2 cellular contexts compared by ENCODE assay signal in genomic region chr16:15495898-15496297, GRCh38.
TF ChIP-seq lines count a peak whose summit lies in the region.

No MANE protein-coding gene starts in this region.

TF ChIP-seq in HEK293, 187 proteins besides CTCF, POLR2A, EP300 and RAD21 (continued from another document):
- TF ChIP-seq ZNF488 (tag by site-specific recombination; IDR thresholded peaks at IDR 0.05) = 0 out of 2 replicates have a peak, but pooled peaks have one; percentile 33
- TF ChIP-seq ZNF398 (tag by site-specific recombination; IDR thresholded peaks at IDR 0.05) = no peak
- 0 out of 2 replicates have a peak, but pooled peaks have one; percentile 17 for TF ChIP-seq ZNF571 (tag by site-specific recombination; IDR thresholded peaks at IDR 0.05)
- 0 out of 2 replicates have a peak, but pooled peaks have one; percentile 18 for TF ChIP-seq ZNF600 (tag by site-specific recombination; IDR thresholded peaks at IDR 0.05)
- TF ChIP-seq ZNF670 (tag by site-specific recombination; IDR thresholded peaks at IDR 0.05; ENCODE audit: low read depth) = 0 out of 2 replicates have a peak, but pooled peaks have one; percentile 37
TF ChIP-seq in HEK293: peak in this region for 14.

TF ChIP-seq in K562, 482 proteins besides CTCF, POLR2A, EP300 and RAD21 (continued from another document):
- no peak for TF ChIP-seq E2F6 (IDR thresholded peaks at IDR 0.05; ENCODE audit: borderline replicate concordance in 1 of 2, extremely low read depth in 1 of 2, insufficient read depth in 1 of 2, insufficient read length in 1 of 2, low read depth in 1 of 2, low read length in 1 of 2, poor library complexity in 1 of 2, severe bottlenecking in 1 of 2)
- peak; percentile 72 for TF ChIP-seq EHMT2 (IDR thresholded peaks at IDR 0.05)
- no peak for TF ChIP-seq ZNF384 (IDR thresholded peaks at IDR 0.05; ENCODE audit: low read depth, low read length)
